14 cellular contexts compared by ENCODE assay signal in the genomic region with DNA sequence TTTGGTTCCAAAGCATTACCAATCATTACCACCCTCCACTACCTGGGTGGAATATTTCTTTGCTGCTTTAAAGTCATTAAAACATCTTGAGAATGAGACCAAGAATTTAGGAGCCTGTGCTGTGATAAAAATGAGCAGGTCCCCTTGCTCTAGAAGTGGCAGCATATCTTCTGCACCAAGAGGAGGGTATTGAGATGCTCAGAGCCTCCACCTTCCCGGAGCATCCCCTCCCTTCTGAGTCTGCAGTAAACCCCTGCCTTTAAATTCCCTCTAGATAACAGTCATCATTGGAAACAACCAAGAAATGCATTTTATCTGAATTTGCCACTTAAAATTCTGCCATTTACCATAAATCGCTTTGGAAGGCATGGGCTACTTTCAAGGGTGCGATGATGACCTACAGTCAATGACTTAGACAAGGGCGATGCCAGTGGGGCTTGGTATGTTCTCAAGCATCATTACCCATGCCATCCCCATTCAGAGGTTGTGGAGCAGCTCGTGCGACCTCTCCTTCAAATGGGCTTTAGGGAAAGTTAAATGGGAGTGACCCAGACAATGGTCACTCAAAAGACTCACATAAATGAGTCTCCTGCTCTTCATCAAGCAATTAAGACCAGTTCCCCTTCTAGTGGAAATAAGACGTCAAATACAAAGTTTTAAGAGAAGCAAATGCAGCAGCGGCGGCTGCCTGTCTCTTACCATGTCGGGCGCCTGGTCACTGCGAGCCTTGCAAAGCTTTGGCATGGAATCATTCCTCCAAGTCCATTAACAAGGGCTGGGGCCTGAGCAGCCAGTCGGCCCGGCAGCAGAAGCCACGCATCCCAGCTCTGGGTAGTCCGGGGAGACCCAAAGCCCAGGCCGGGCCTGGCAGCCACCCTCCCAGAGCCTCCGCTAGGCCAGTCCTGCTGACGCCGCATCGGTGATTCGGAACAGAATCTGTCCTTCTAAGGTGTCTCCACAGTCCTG.
A peak's percentile ranks its signal among the peaks of the same experiment; 100 is the strongest.
DNase-seq lines count a peak whose midpoint lies in the region; ATAC-seq and TF ChIP-seq lines count a peak whose summit lies in the region.
"Had no signal": no experiment of that assay in that cellular context is flagged by ENCODE, and none has a peak within 500 bp of the region (broad histone marks: within the 10 kb centered on the region; RNA-seq: fewer than 3 reads in every experiment).

No MANE protein-coding gene starts in this region.

- no peak overlapping the region for H3K4me3 ChIP-seq in CD4-positive, alpha-beta memory T cell (ENCODE audit: low read length in 2 of 2)
- no peak overlapping the region for H3K4me3 ChIP-seq in trophoblast cell (ENCODE audit: low read depth, low read length)
- H3K4me3 ChIP-seq: tibial artery had no signal

- H3K79me1 ChIP-seq in trophoblast cell (ENCODE audit: low read length), result no peaks in the 10 kb centered on the region

- POLR2A ChIA-PET in CD4-positive, alpha-beta memory T cell (lab: Charles Lee; ENCODE audit: partially characterized antibody), result no interaction called here

- no peaks in the 10 kb centered on the region for H3K27me3 ChIP-seq in CD4-positive, alpha-beta memory T cell (ENCODE audit: insufficient read depth, low read length)
- no peaks in the 10 kb centered on the region for H3K27me3 ChIP-seq in trophoblast cell (ENCODE audit: insufficient read depth, low read length)

- no peaks in the 10 kb centered on the region for H3K79me2 ChIP-seq in trophoblast cell (ENCODE audit: control insufficient read depth, insufficient read depth, low read length, poor library complexity)

- intact Hi-C loops in CD4-positive, alpha-beta memory T cell (cut with micrococcal nuclease), result no loop called here
- intact Hi-C loops in activated T-helper 2 cell treated with anti-CD3 and anti-CD28 coated beads, Interferon-gamma antibody, Interleukin-2, Interleukin-4, amounts not matched to agents 10 μg/mL and 5 μg/mL and 100 μg/mL, durations not matched to agents 14 hours and 24 hours and 36 hours (cut with micrococcal nuclease), result no loop called here

- no peak overlapping the region for H2BK5ac ChIP-seq in trophoblast cell (ENCODE audit: low read depth, low read length, poor library complexity)

- no peak for TF ChIP-seq CTCF in GM20000 (IDR thresholded peaks at IDR 0.05; ENCODE audit: extremely low read depth, missing control alignments)

- H3K9ac ChIP-seq in trophoblast cell (ENCODE audit: low read length), result no peak overlapping the region

- peaks cover 60% of the 10 kb centered on the region for H3K4me1 ChIP-seq in CD4-positive, alpha-beta memory T cell (ENCODE audit: insufficient read depth, low read length)
- no peaks in the 10 kb centered on the region for H3K4me1 ChIP-seq in trophoblast cell (ENCODE audit: control insufficient read depth in 1 of 2, insufficient read depth in 2 of 2, low read length in 2 of 2)
- H3K4me1 ChIP-seq: Caco-2, tibial artery had no signal

- no peak for ATAC-seq in natural killer cell treated with Interleukin-12 subunit alpha and Interleukin-12 subunit beta and Interleukin-15 and Interleukin-18, amount 100 ng/mL, for 72 hours

- peaks cover 14 to 55% (median 38%) of the 10 kb centered on the region in 4 donors for H3K4me1 Mint-ChIP-seq in CD4-positive, alpha-beta memory T cell
- H3K4me1 Mint-ChIP-seq in activated T-helper 2 cell treated with anti-CD3 and anti-CD28 coated beads, Interferon-gamma antibody, Interleukin-2, Interleukin-4, amounts not matched to agents 10 μg/mL and 5 μg/mL and 100 μg/mL, durations not matched to agents 14 hours and 24 hours and 36 hours (ENCODE audit: low read depth), result peaks cover 36% of the 10 kb centered on the region
- peaks cover 15 to 16% of the 10 kb centered on the region in 2 donors for H3K4me1 Mint-ChIP-seq in natural killer cell treated with Interleukin-12 subunit alpha and Interleukin-12 subunit beta and Interleukin-15 and Interleukin-18, amount 100 ng/mL, for 72 hours (ENCODE audit: low read depth in 2 of 2)

- no peak overlapping the region for H3K14ac ChIP-seq in trophoblast cell (ENCODE audit: low read length)

- H3K27me3 Mint-ChIP-seq in CD4-positive, alpha-beta memory T cell, result no peaks in the 10 kb centered on the region
- peaks cover 12% of the 10 kb centered on the region for H3K27me3 Mint-ChIP-seq in activated T-helper 2 cell treated with anti-CD3 and anti-CD28 coated beads, Interferon-gamma antibody, Interleukin-2, Interleukin-4, amounts not matched to agents 10 μg/mL and 5 μg/mL and 100 μg/mL, durations not matched to agents 14 hours and 24 hours and 36 hours (ENCODE audit: low read depth)
- H3K27me3 Mint-ChIP-seq in natural killer cell treated with Interleukin-12 subunit alpha and Interleukin-12 subunit beta and Interleukin-15 and Interleukin-18, amount 100 ng/mL, for 72 hours, result peaks cover 11 to 20% of the 10 kb centered on the region in 2 donors

- H3K27ac Mint-ChIP-seq in CD4-positive, alpha-beta memory T cell, result peak overlapping the region in 6 of 7 donors; percentile 61 to 90 (median 69)
- H3K27ac Mint-ChIP-seq in activated T-helper 2 cell treated with anti-CD3 and anti-CD28 coated beads, Interferon-gamma antibody, Interleukin-2, Interleukin-4, amounts not matched to agents 10 μg/mL and 5 μg/mL and 100 μg/mL, durations not matched to agents 14 hours and 24 hours and 36 hours, result peak overlapping the region; percentile 55
- no peak overlapping the region for H3K27ac Mint-ChIP-seq in natural killer cell treated with Interleukin-12 subunit alpha and Interleukin-12 subunit beta and Interleukin-15 and Interleukin-18, amount 100 ng/mL, for 72 hours
- H3K27ac Mint-ChIP-seq: dendritic cell treated with granulocyte-macrophage colony-stimulating factor and Interleukin-4, amounts not matched to agents 40 ng/mL and 50 ng/mL, for 4 days had no signal

- no peak for DNase-seq in CD4-positive, alpha-beta memory T cell
- DNase-seq in GM20000 (ENCODE audit: low spot score), result peak; percentile 5
- no peak for DNase-seq in activated T-helper 2 cell treated with anti-CD3 and anti-CD28 coated beads, Interferon-gamma antibody, Interleukin-2, Interleukin-4, amounts not matched to agents 10 μg/mL and 5 μg/mL and 100 μg/mL, durations not matched to agents 14 hours and 24 hours and 36 hours (ENCODE audit: low spot score)
- DNase-seq in natural killer cell treated with Interleukin-12 subunit alpha and Interleukin-12 subunit beta and Interleukin-15 and Interleukin-18, amount 100 ng/mL, for 72 hours (ENCODE audit: low spot score), result peak; percentile 59
- no peak for DNase-seq in NCI-H774 (lab: John Stamatoyannopoulos, UW)
- DNase-seq in stimulated activated naive CD4-positive, alpha-beta T cell treated with Interleukin-2 at 50 U/mL for 16 hours (lab: John Stamatoyannopoulos, UW), result no peak
- no peak for DNase-seq in trophoblast cell
- no peak for DNase-seq in G401 (ENCODE audit: low spot score)
- DNase-seq: hippocampal formation, NCI-H187 treated with DMSO at 0.1 percent for 48 hours, SIG-M5 had no signal

- H3K18ac ChIP-seq in trophoblast cell (ENCODE audit: low read length), result no peak overlapping the region

- no peak overlapping the region for H3K27ac ChIP-seq in CD4-positive, alpha-beta memory T cell (ENCODE audit: low read depth, low read length)
- H3K27ac ChIP-seq in trophoblast cell (ENCODE audit: low read depth, low read length), result no peak overlapping the region
- H3K27ac ChIP-seq: tibial artery had no signal

- H4K12ac ChIP-seq in trophoblast cell (ENCODE audit: low read depth, low read length), result no peak overlapping the region

- peaks cover 0 to 3% (median 0%) of the 10 kb centered on the region in 8 donors for H3K9me3 Mint-ChIP-seq in CD4-positive, alpha-beta memory T cell
- no peaks in the 10 kb centered on the region for H3K9me3 Mint-ChIP-seq in activated T-helper 2 cell treated with anti-CD3 and anti-CD28 coated beads, Interferon-gamma antibody, Interleukin-2, Interleukin-4, amounts not matched to agents 10 μg/mL and 5 μg/mL and 100 μg/mL, durations not matched to agents 14 hours and 24 hours and 36 hours
- no peaks in the 10 kb centered on the region for H3K9me3 Mint-ChIP-seq in natural killer cell treated with Interleukin-12 subunit alpha and Interleukin-12 subunit beta and Interleukin-15 and Interleukin-18, amount 100 ng/mL, for 72 hours
- H3K9me3 Mint-ChIP-seq: dendritic cell treated with granulocyte-macrophage colony-stimulating factor and Interleukin-4, amounts not matched to agents 40 ng/mL and 50 ng/mL, for 4 days had no signal

- peak overlapping the region in 6 of 8 donors; percentile 15 to 71 (median 40) for H3K4me3 Mint-ChIP-seq in CD4-positive, alpha-beta memory T cell
- peak overlapping the region; percentile 40 for H3K4me3 Mint-ChIP-seq in activated T-helper 2 cell treated with anti-CD3 and anti-CD28 coated beads, Interferon-gamma antibody, Interleukin-2, Interleukin-4, amounts not matched to agents 10 μg/mL and 5 μg/mL and 100 μg/mL, durations not matched to agents 14 hours and 24 hours and 36 hours (ENCODE audit: low read depth)
- H3K4me3 Mint-ChIP-seq in natural killer cell treated with Interleukin-12 subunit alpha and Interleukin-12 subunit beta and Interleukin-15 and Interleukin-18, amount 100 ng/mL, for 72 hours, result peak overlapping the region; percentile 42
- H3K4me3 Mint-ChIP-seq: dendritic cell treated with granulocyte-macrophage colony-stimulating factor and Interleukin-4, amounts not matched to agents 40 ng/mL and 50 ng/mL, for 4 days had no signal

- CTCF ChIA-PET in CD4-positive, alpha-beta memory T cell (lab: Charles Lee; ENCODE audit: partially characterized antibody), result no interaction called here

- WGBS in trophoblast cell (ENCODE audit: extremely low coverage, insufficient coverage, insufficient read length), result no CpG with 5 or more reads among the region's 22 CpGs

- no peak overlapping the region for H4K8ac ChIP-seq in trophoblast cell (ENCODE audit: low read depth, low read length)

- H3K36me3 ChIP-seq in CD4-positive, alpha-beta memory T cell (ENCODE audit: insufficient read depth, low read length), result no peaks in the 10 kb centered on the region
- no peaks in the 10 kb centered on the region for H3K36me3 ChIP-seq in trophoblast cell (ENCODE audit: control insufficient read depth in 1 of 2, insufficient read depth in 2 of 2, low read length in 2 of 2)
- H3K36me3 ChIP-seq: tibial artery had no signal

- H4K91ac ChIP-seq in trophoblast cell (ENCODE audit: low read depth, low read length), result no peak overlapping the region

- H3K9me3 ChIP-seq in CD4-positive, alpha-beta memory T cell (ENCODE audit: control insufficient read depth in 1 of 2, low read length in 2 of 2), result no peaks in the 10 kb centered on the region
- peaks cover 85% of the 10 kb centered on the region for H3K9me3 ChIP-seq in trophoblast cell (ENCODE audit: insufficient read depth, low read depth, low read length)
- H3K9me3 ChIP-seq: Caco-2, tibial artery had no signal

- no peak overlapping the region for H2AK5ac ChIP-seq in trophoblast cell (ENCODE audit: low read length)

- no peak overlapping the region for H3K4ac ChIP-seq in trophoblast cell (ENCODE audit: low read depth, low read length)

- no peak overlapping the region for H2AFZ ChIP-seq in trophoblast cell (ENCODE audit: insufficient read depth, low read length, poor library complexity)

- no peak overlapping the region for H3K4me2 ChIP-seq in trophoblast cell (ENCODE audit: low read length)

- no peak overlapping the region for H3K23ac ChIP-seq in trophoblast cell (ENCODE audit: low read length)

- in situ Hi-C loops in G401 (cut with HindIII; ENCODE audit: low sequenced_read_pairs), result no loop called here

- no peak overlapping the region for H2BK12ac ChIP-seq in trophoblast cell (ENCODE audit: low read length)

- H3K36me3 Mint-ChIP-seq in CD4-positive, alpha-beta memory T cell, result no peaks in the 10 kb centered on the region
- H3K36me3 Mint-ChIP-seq in activated T-helper 2 cell treated with anti-CD3 and anti-CD28 coated beads, Interferon-gamma antibody, Interleukin-2, Interleukin-4, amounts not matched to agents 10 μg/mL and 5 μg/mL and 100 μg/mL, durations not matched to agents 14 hours and 24 hours and 36 hours (ENCODE audit: low read depth), result no peaks in the 10 kb centered on the region
- no peaks in the 10 kb centered on the region for H3K36me3 Mint-ChIP-seq in natural killer cell treated with Interleukin-12 subunit alpha and Interleukin-12 subunit beta and Interleukin-15 and Interleukin-18, amount 100 ng/mL, for 72 hours

- no peak overlapping the region for H2BK120ac ChIP-seq in trophoblast cell (ENCODE audit: insufficient read depth, low read length, poor library complexity)

Comparison
In these comparisons a context has a peak if more than half of its experiments do, and no peak if none do; other contexts are left out.
1. DNase-seq: peak in GM20000 (single experiment) and natural killer cell treated with Interleukin-12 subunit alpha and Interleukin-12 subunit beta and Interleukin-15 and Interleukin-18, amount 100 ng/mL, for 72 hours (single experiment); none in CD4-positive, alpha-beta memory T cell (0 of 5), activated T-helper 2 cell treated with anti-CD3 and anti-CD28 coated beads, Interferon-gamma antibody, Interleukin-2, Interleukin-4, amounts not matched to agents 10 μg/mL and 5 μg/mL and 100 μg/mL, durations not matched to agents 14 hours and 24 hours and 36 hours (single experiment), NCI-H774 (single experiment), stimulated activated naive CD4-positive, alpha-beta T cell treated with Interleukin-2 at 50 U/mL for 16 hours (single experiment), trophoblast cell (0 of 2) and G401 (single experiment).
2. H3K27ac Mint-ChIP-seq: peak in CD4-positive, alpha-beta memory T cell (6 of 7) and activated T-helper 2 cell treated with anti-CD3 and anti-CD28 coated beads, Interferon-gamma antibody, Interleukin-2, Interleukin-4, amounts not matched to agents 10 μg/mL and 5 μg/mL and 100 μg/mL, durations not matched to agents 14 hours and 24 hours and 36 hours (single experiment); none in natural killer cell treated with Interleukin-12 subunit alpha and Interleukin-12 subunit beta and Interleukin-15 and Interleukin-18, amount 100 ng/mL, for 72 hours (0 of 2).
3. Peak in every context shown above with its lines, with median percentiles within 50 percentile points of each other: H3K4me3 Mint-ChIP-seq.